ENCODE assay signal across 8 cellular contexts in the genomic region with DNA sequence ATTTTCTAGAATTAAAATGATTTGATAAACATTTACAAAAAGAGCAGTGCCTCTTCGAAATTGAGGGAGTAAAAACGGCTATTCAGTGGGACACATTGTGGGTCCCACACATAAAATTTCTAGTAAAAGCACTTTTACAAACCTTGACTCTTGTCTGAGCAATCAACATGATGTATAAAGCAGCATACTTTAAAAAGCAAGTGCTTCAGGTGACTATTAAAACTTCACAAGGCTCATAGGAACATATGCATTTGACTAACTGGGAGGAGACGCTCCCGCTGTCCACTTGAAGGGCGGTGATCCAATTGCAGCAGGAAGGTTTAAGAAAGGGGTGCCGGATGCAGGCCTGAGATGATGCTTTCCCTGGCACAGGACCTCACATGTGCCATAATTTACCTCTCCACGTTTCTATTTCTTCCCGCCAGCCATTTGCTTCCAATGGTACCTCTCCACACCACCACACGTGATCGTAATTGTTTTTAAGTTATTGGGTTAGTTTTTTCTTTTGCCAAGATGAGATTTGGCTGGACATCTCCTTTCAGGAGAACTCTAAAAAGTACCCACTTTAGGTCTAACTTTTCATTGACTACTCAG. TPM values are rescaled to one million over a fixed set of nuclear protein-coding genes. Genes with fewer than 3 reads are reported as not detected.
A peak's percentile ranks its signal among the peaks of the same experiment; 100 is the strongest.
DNase-seq lines count a peak whose midpoint lies in the region; ATAC-seq and TF ChIP-seq lines count a peak whose summit lies in the region.

No MANE protein-coding gene starts in this region.

- H3K9me3 Mint-ChIP-seq in activated CD8-positive, alpha-beta memory T cell treated with anti-CD3 and anti-CD28 coated beads, Interleukin-2, amount 10 ng/mL, durations not matched to agents 7 days and 5 days (ENCODE audit: low read depth) = no peaks in the 10 kb centered on the region
- no peaks in the 10 kb centered on the region for H3K9me3 Mint-ChIP-seq in WTC11
- no peaks in the 10 kb centered on the region for H3K9me3 Mint-ChIP-seq in stimulated activated naive CD8-positive, alpha-beta T cell treated with anti-CD3 and anti-CD28 coated beads, Interleukin-15, amount 100 ng/mL, for 72 hours

- H3K36me3 Mint-ChIP-seq in activated CD8-positive, alpha-beta memory T cell treated with anti-CD3 and anti-CD28 coated beads, Interleukin-2, amount 10 ng/mL, durations not matched to agents 7 days and 5 days = no peaks in the 10 kb centered on the region
- no peaks in the 10 kb centered on the region for H3K36me3 Mint-ChIP-seq in WTC11

- POLR2A ChIA-PET in WTC11 (lab: Charles Lee) = interaction anchor here (1.1 kb wide), 1 partner anchor 364 kb away, joined by 3 read pairs; a partner anchor contains a TSS

- peaks cover 60% of the 10 kb centered on the region for H3K27me3 Mint-ChIP-seq in activated CD8-positive, alpha-beta memory T cell treated with anti-CD3 and anti-CD28 coated beads, Interleukin-2, amount 10 ng/mL, durations not matched to agents 7 days and 5 days
- peaks cover 24% of the 10 kb centered on the region for H3K27me3 Mint-ChIP-seq in WTC11 (ENCODE audit: low read depth)
- peaks cover 73% of the 10 kb centered on the region for H3K27me3 Mint-ChIP-seq in stimulated activated naive CD8-positive, alpha-beta T cell treated with anti-CD3 and anti-CD28 coated beads, Interleukin-15, amount 100 ng/mL, for 72 hours

- no peak overlapping the region for H3K27ac Mint-ChIP-seq in activated CD8-positive, alpha-beta memory T cell treated with anti-CD3 and anti-CD28 coated beads, Interleukin-2, amount 10 ng/mL, durations not matched to agents 7 days and 5 days
- H3K27ac Mint-ChIP-seq in WTC11 = no peak overlapping the region
- H3K27ac Mint-ChIP-seq in stimulated activated naive CD8-positive, alpha-beta T cell treated with anti-CD3 and anti-CD28 coated beads, Interleukin-15, amount 100 ng/mL, for 72 hours = no peak overlapping the region

- H3K4me3 Mint-ChIP-seq in activated CD8-positive, alpha-beta memory T cell treated with anti-CD3 and anti-CD28 coated beads, Interleukin-2, amount 10 ng/mL, durations not matched to agents 7 days and 5 days = peak overlapping the region; percentile 60
- H3K4me3 Mint-ChIP-seq in WTC11 = peak overlapping the region; percentile 73
- peak overlapping the region; percentile 44 to 48 for H3K4me3 Mint-ChIP-seq in stimulated activated naive CD8-positive, alpha-beta T cell treated with anti-CD3 and anti-CD28 coated beads, Interleukin-15, amount 100 ng/mL, for 72 hours

- CTCF ChIA-PET in activated CD8-positive, alpha-beta memory T cell treated with anti-CD3 and anti-CD28 coated beads, Interleukin-2, amount 10 ng/mL, durations not matched to agents 7 days and 5 days (lab: Charles Lee) = interaction anchor here (0.7 to 1.7 kb wide), 3 partner anchors 21 to 567 kb away, joined by 3 read pairs; no protein-coding TSS in a partner anchor
- CTCF ChIA-PET in WTC11 (lab: Charles Lee) = interaction anchor here (3.4 kb wide), 1 partner anchor 314 kb away, joined by 24 read pairs; no protein-coding TSS in a partner anchor

- no peak for DNase-seq in activated CD8-positive, alpha-beta memory T cell treated with anti-CD3 and anti-CD28 coated beads, Interleukin-2, amount 10 ng/mL, durations not matched to agents 7 days and 5 days
- no peak for DNase-seq in activated CD8-positive, alpha-beta memory T cell treated with anti-CD3 and anti-CD28 coated beads, Interleukin-2, amount 50 U/mL, for 4 hours
- DNase-seq in WTC11 (ENCODE audit: low spot score) (no peak), NCI-H2107 treated with DMSO at 0.1 percent for 48 hours (lab: John Stamatoyannopoulos, UW; ENCODE audit: unreplicated experiment) (no peak), islet precursor cell (no peak)
- no peak for DNase-seq in stimulated activated naive CD8-positive, alpha-beta T cell treated with anti-CD3 and anti-CD28 coated beads, Interleukin-15, amount 100 ng/mL, for 72 hours
- no peak for DNase-seq in activated effector memory CD4-positive, alpha-beta T cell treated with Interleukin-2 at 50 U/mL for 16 hours

- peaks cover 12% of the 10 kb centered on the region for H3K4me1 Mint-ChIP-seq in activated CD8-positive, alpha-beta memory T cell treated with anti-CD3 and anti-CD28 coated beads, Interleukin-2, amount 10 ng/mL, durations not matched to agents 7 days and 5 days
- peaks cover 56% of the 10 kb centered on the region for H3K4me1 Mint-ChIP-seq in WTC11
- H3K4me1 Mint-ChIP-seq in stimulated activated naive CD8-positive, alpha-beta T cell treated with anti-CD3 and anti-CD28 coated beads, Interleukin-15, amount 100 ng/mL, for 72 hours = peaks cover 15% of the 10 kb centered on the region

- H3K4me3 ChIP-seq in iPS-11a (ENCODE audit: low read depth, low read length) = peak overlapping the region; percentile 8

- TF ChIP-seq CTCF in WTC11 (IDR thresholded peaks at IDR 0.05) = no peak

- ATAC-seq in activated CD8-positive, alpha-beta memory T cell treated with anti-CD3 and anti-CD28 coated beads, Interleukin-2, amount 10 ng/mL, durations not matched to agents 7 days and 5 days = no peak
- no peak for ATAC-seq in WTC11
- ATAC-seq in stimulated activated naive CD8-positive, alpha-beta T cell treated with anti-CD3 and anti-CD28 coated beads, Interleukin-15, amount 100 ng/mL, for 72 hours = no peak

TF ChIP-seq in WTC11, 78 proteins besides CTCF, POLR2A, EP300 and RAD21:
- TF ChIP-seq, protein P1, sequence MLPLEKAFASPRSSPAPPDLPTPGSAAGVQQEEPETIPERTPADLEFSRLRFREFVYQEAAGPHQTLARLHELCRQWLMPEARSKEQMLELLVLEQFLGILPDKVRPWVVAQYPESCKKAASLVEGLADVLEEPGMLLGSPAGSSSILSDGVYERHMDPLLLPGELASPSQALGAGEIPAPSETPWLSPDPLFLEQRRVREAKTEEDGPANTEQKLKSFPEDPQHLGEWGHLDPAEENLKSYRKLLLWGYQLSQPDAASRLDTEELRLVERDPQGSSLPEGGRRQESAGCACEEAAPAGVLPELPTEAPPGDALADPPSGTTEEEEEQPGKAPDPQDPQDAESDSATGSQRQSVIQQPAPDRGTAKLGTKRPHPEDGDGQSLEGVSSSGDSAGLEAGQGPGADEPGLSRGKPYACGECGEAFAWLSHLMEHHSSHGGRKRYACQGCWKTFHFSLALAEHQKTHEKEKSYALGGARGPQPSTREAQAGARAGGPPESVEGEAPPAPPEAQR (CRISPR knock-in tag; IDR thresholded peaks at IDR 0.05) = no peak
- TF ChIP-seq FOXK1 (CRISPR knock-in tag; IDR thresholded peaks at IDR 0.05) (no peak), SOX15 (CRISPR knock-in tag; IDR thresholded peaks at IDR 0.05) (no peak), NFYB (CRISPR knock-in tag; conservative IDR thresholded peaks at IDR 0.05; ENCODE audit: low read depth) (no peak), CREB1 (CRISPR knock-in tag; IDR thresholded peaks at IDR 0.05) (no peak), SMAD3 (CRISPR knock-in tag; IDR thresholded peaks at IDR 0.05; ENCODE audit: borderline replicate concordance) (no peak), JAZF1 (CRISPR knock-in tag; IDR thresholded peaks at IDR 0.05) (no peak)
- TF ChIP-seq, protein P2, sequence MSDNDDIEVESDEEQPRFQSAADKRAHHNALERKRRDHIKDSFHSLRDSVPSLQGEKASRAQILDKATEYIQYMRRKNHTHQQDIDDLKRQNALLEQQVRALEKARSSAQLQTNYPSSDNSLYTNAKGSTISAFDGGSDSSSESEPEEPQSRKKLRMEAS (CRISPR knock-in tag; IDR thresholded peaks at IDR 0.05) = no peak
- TF ChIP-seq, protein P3, sequence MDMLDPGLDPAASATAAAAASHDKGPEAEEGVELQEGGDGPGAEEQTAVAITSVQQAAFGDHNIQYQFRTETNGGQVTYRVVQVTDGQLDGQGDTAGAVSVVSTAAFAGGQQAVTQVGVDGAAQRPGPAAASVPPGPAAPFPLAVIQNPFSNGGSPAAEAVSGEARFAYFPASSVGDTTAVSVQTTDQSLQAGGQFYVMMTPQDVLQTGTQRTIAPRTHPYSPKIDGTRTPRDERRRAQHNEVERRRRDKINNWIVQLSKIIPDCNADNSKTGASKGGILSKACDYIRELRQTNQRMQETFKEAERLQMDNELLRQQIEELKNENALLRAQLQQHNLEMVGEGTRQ (CRISPR knock-in tag; IDR thresholded peaks at IDR 0.05) = 0 out of 2 replicates have a peak, but pooled peaks have one; percentile 18
- TF ChIP-seq, protein P4, sequence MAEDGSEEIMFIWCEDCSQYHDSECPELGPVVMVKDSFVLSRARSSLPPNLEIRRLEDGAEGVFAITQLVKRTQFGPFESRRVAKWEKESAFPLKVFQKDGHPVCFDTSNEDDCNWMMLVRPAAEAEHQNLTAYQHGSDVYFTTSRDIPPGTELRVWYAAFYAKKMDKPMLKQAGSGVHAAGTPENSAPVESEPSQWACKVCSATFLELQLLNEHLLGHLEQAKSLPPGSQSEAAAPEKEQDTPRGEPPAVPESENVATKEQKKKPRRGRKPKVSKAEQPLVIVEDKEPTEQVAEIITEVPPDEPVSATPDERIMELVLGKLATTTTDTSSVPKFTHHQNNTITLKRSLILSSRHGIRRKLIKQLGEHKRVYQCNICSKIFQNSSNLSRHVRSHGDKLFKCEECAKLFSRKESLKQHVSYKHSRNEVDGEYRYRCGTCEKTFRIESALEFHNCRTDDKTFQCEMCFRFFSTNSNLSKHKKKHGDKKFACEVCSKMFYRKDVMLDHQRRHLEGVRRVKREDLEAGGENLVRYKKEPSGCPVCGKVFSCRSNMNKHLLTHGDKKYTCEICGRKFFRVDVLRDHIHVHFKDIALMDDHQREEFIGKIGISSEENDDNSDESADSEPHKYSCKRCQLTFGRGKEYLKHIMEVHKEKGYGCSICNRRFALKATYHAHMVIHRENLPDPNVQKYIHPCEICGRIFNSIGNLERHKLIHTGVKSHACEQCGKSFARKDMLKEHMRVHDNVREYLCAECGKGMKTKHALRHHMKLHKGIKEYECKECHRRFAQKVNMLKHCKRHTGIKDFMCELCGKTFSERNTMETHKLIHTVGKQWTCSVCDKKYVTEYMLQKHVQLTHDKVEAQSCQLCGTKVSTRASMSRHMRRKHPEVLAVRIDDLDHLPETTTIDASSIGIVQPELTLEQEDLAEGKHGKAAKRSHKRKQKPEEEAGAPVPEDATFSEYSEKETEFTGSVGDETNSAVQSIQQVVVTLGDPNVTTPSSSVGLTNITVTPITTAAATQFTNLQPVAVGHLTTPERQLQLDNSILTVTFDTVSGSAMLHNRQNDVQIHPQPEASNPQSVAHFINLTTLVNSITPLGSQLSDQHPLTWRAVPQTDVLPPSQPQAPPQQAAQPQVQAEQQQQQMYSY (CRISPR knock-in tag; IDR thresholded peaks at IDR 0.05) = peak; percentile 69

RNA-seq across cellular contexts. Expression of a gene that starts 1.8 kb away (rescaled TPM):
- not detected for total RNA-seq in activated CD8-positive, alpha-beta memory T cell treated with anti-CD3 and anti-CD28 coated beads, Interleukin-2, amount 10 ng/mL, durations not matched to agents 7 days and 5 days
- 3.3 to 5.6 TPM (median 3.6 TPM) in 3 replicates for total RNA-seq in WTC11 (2021)
